In genomic region chr17:48067245-48067644, GRCh38 we compare ENCODE assay signal across 2 cellular contexts.
TF ChIP-seq lines count a peak whose summit lies in the region.

No MANE protein-coding gene starts in this region.

TF ChIP-seq in HEK293, 187 proteins besides CTCF, POLR2A, EP300 and RAD21:
- 0 out of 2 replicates have a peak, but pooled peaks have one; percentile 30 for TF ChIP-seq ZNF664 (tag by site-specific recombination; IDR thresholded peaks at IDR 0.05)
- peak; percentile 82 for TF ChIP-seq ZNF121 (tag by site-specific recombination; IDR thresholded peaks at IDR 0.05)
- TF ChIP-seq ZNF394 (tag by site-specific recombination; IDR thresholded peaks at IDR 0.05; ENCODE audit: borderline replicate concordance): no peak
TF ChIP-seq in HEK293: peak in this region for 2.

TF ChIP-seq in K562, 482 proteins besides CTCF, POLR2A, EP300 and RAD21:
- TF ChIP-seq ZNF121 (CRISPR knock-in tag; conservative IDR thresholded peaks at IDR 0.05) (peak; percentile 24; the same call in 1 of the 2 replicates), RBFOX2 (IDR thresholded peaks at IDR 0.05; ENCODE audit: low read depth, low read length) (no peak)
